In the genomic region with DNA sequence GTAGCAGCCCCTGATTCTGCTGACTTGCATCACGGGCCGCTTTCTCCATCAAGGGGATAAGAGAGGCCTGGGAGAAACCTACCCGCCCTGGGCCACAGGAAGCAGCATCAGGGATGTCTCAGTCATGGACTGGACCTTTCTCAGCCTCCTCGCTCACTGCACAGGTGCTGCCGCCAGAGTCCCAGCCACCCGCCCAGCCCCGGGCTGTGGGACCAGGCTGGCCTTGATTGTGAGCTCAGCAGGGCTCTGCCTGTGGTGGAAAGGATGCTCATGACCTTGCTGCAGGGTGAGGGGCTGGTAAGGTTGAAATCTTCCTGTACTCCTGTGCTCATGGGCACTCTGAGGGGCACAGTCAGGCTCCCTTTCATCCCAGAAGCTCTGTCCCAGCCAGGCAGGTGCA, we compare ENCODE assay signal across 21 cellular contexts. TPM values are rescaled to one million over a fixed set of nuclear protein-coding genes. Genes with fewer than 3 reads are reported as not detected.
DNase-seq lines count a peak whose midpoint lies in the region; ATAC-seq, FAIRE-seq and TF ChIP-seq lines count a peak whose summit lies in the region.
"Had no signal": no experiment of that assay in that cellular context is flagged by ENCODE, and none has a peak within 500 bp of the region (broad histone marks: within the 10 kb centered on the region; RNA-seq: fewer than 3 reads in every experiment).

No MANE protein-coding gene starts in this region.

- peaks cover 50 to 60% of the 10 kb centered on the region in 2 experiments for H3K27me3 ChIP-seq in K562 (ENCODE audit: control insufficient read depth in 2 of 2, insufficient read depth in 2 of 2, low read length in 2 of 2)
- H3K27me3 ChIP-seq in neuronal stem cell (ENCODE audit: control insufficient read depth in 3 of 3, insufficient read depth in 3 of 3, low read depth in 1 of 3, low read length in 3 of 3) = peaks cover 3 to 7% (median 5%) of the 10 kb centered on the region in 3 experiments

- TF ChIP-seq CTCF in K562 (IDR thresholded peaks at IDR 0.05 in 2 of 3, conservative IDR thresholded peaks at IDR 0.05 in 1 of 3; ENCODE audit: insufficient read depth in 2 of 3, low read depth in 1 of 3, low read length in 3 of 3) = no peak

- H4K91ac ChIP-seq in neuronal stem cell (ENCODE audit: low read depth, low read length, poor library complexity) = no peak overlapping the region

- H3K9ac ChIP-seq in K562 (ENCODE audit: insufficient read depth in 1 of 2, low read depth in 2 of 2, low read length in 2 of 2) (peak overlapping the region in 1 of 2 experiments; percentile 5; a peak in 1 of 4 replicates), neuronal stem cell (ENCODE audit: low read depth, low read length, poor library complexity) (no peak overlapping the region)

- no peak for TF ChIP-seq RAD21 in K562 (CRISPR knock-in tag; conservative IDR thresholded peaks at IDR 0.05 in 1 of 2, IDR thresholded peaks at IDR 0.05 in 1 of 2)

- POLR2A ChIA-PET in K562 (lab: Yijun Ruan, JAX) = interaction anchor here (0.6 to 1.8 kb wide), 14 partner anchors 11 to 530 kb away, joined by 3 to 8 read pairs (median 4); partner anchors contain the start of genes PRAME and ZNF280A

- H3K9me3 ChIP-seq in K562 (replicated peaks; ENCODE audit: control insufficient read depth, insufficient read depth, low read depth, low read length) = no peaks in the 10 kb centered on the region
- H3K9me3 ChIP-seq in neuronal stem cell (replicated peaks in 1 of 2; ENCODE audit: control insufficient read depth in 2 of 2, insufficient read depth in 1 of 2, low read depth in 1 of 2, low read length in 2 of 2) = no peaks in the 10 kb centered on the region

- no peaks in the 10 kb centered on the region for H3K79me1 ChIP-seq in neuronal stem cell (ENCODE audit: low read depth, low read length)

- DNase-seq in K562 (ENCODE audit: extremely low read depth in 1 of 4, low spot score in 3 of 4) (peak in 2 of 4 experiments; percentile 22 to 50), neuronal stem cell (ENCODE audit: low spot score) (no peak), urothelium cell line (ENCODE audit: low spot score) (no peak), EL (no peak)
- no peak for DNase-seq in activated naive CD4-positive, alpha-beta T cell treated with Interleukin-2 at 50 U/mL for 16 hours
- DNase-seq: C1 segment of cervical spinal cord; Calu3; CD4-positive, alpha-beta memory T cell; COR-L47; DMS153; DND-41; GF-D8; GOT3; H7; HCEC 1CT had no signal

- no peak overlapping the region for H4K8ac ChIP-seq in neuronal stem cell (ENCODE audit: low read depth, low read length)

- H2BK15ac ChIP-seq in neuronal stem cell (ENCODE audit: low read length) = peak overlapping the region; percentile 49

- H3K4me2 ChIP-seq in K562 (ENCODE audit: insufficient read depth, low read length) (no peak overlapping the region), neuronal stem cell (ENCODE audit: insufficient read depth, low read length, poor library complexity, severe bottlenecking) (no peak overlapping the region)

- no peak overlapping the region for H2BK120ac ChIP-seq in neuronal stem cell (ENCODE audit: low read depth, low read length)

- peaks cover 37% of the 10 kb centered on the region for H4K20me1 ChIP-seq in K562 (replicated peaks; ENCODE audit: control insufficient read depth, insufficient read depth, low read length)

- H3K4me1 ChIP-seq in K562 (replicated peaks in 1 of 2; ENCODE audit: control insufficient read depth in 2 of 2, insufficient read depth in 2 of 2, low read length in 2 of 2) (no peaks in the 10 kb centered on the region), neuronal stem cell (ENCODE audit: control insufficient read depth in 2 of 2, insufficient read depth in 1 of 2, low read depth in 1 of 2, low read length in 2 of 2) (no peaks in the 10 kb centered on the region)

- peak; percentile 2; the same call in 2 of the 3 replicates for ATAC-seq in K562
- ATAC-seq in GM19463 (IDR thresholded peaks at IDR 0.05; ENCODE audit: unreplicated experiment) = no peak

- no peak overlapping the region for H2BK12ac ChIP-seq in neuronal stem cell (ENCODE audit: low read length)

- peak overlapping the region; percentile 37 for H3K4ac ChIP-seq in neuronal stem cell (ENCODE audit: low read length)

- peak overlapping the region; percentile 38 for H3K14ac ChIP-seq in neuronal stem cell (ENCODE audit: low read length)

- FAIRE-seq in K562 (lab: Jason Lieb, UNC) = no peak
- FAIRE-seq in urothelium cell line (lab: Jason Lieb, UNC) = peak; percentile 5
- FAIRE-seq: GM12891, GM18507 had no signal

- in situ Hi-C loops in K562 (cut with MboI) = no loop called here

- TF ChIP-seq POLR2A in K562 (conservative IDR thresholded peaks at IDR 0.05) = no peak

- intact Hi-C loops in K562 (cut with micrococcal nuclease) = no loop called here

- no peak overlapping the region for H2AFZ ChIP-seq in K562 (ENCODE audit: low read depth, low read length)
- H2AFZ ChIP-seq in neuronal stem cell (ENCODE audit: low read length) = no peak overlapping the region

- CTCF ChIA-PET in K562 (lab: Yijun Ruan, JAX; ENCODE audit: low intra/inter-chr PET ratio) = interaction anchor here (0.6 to 2.1 kb wide), 3 partner anchors 24 to 154 kb away, joined by 3 to 9 read pairs (median 6); partner anchors contain the start of gene PRAME

- H2AK5ac ChIP-seq in neuronal stem cell (ENCODE audit: low read depth, low read length) = no peak overlapping the region

- H3K4me3 ChIP-seq in K562 = no peak overlapping the region
- H3K4me3 ChIP-seq in neuronal stem cell (ENCODE audit: low read length in 2 of 2) = no peak overlapping the region

- peak overlapping the region; percentile 73 for H3K23ac ChIP-seq in neuronal stem cell (ENCODE audit: low read depth, low read length, poor library complexity)

- no TSS peak for BruUV-seq in K562 (replicated peaks; lab: Mats Ljungman, UMichigan)

- under 1% methylated on average over 7 of the region's 7 CpGs for WGBS in K562 (ENCODE audit: insufficient coverage, low coverage, missing lambda C conversion rate)
- no CpG with 5 or more reads among the region's 7 CpGs for WGBS in neuronal stem cell (ENCODE audit: extremely low coverage in 2 of 2, insufficient read length in 2 of 2, insufficient replicate concordance in 1 of 2), 2 donors

- no peak overlapping the region for H2BK5ac ChIP-seq in neuronal stem cell (ENCODE audit: low read length)

- no peak overlapping the region for H3K27ac ChIP-seq in K562 (ENCODE audit: extremely low read depth, low read depth, low read length)
- H3K27ac ChIP-seq in neuronal stem cell (replicated peaks; ENCODE audit: low read length) = no peak overlapping the region

- peak overlapping the region; percentile 17 for H3K18ac ChIP-seq in neuronal stem cell (ENCODE audit: low read length)

- H3K36me3 ChIP-seq in K562 (ENCODE audit: control insufficient read depth, insufficient read depth, low read length) (no peaks in the 10 kb centered on the region), neuronal stem cell (replicated peaks in 1 of 2; ENCODE audit: control insufficient read depth in 2 of 2, insufficient read depth in 2 of 2, low read length in 2 of 2) (no peaks in the 10 kb centered on the region)

- no peaks in the 10 kb centered on the region for H3K9me1 ChIP-seq in K562 (ENCODE audit: control insufficient read depth, insufficient read depth, low read length)

- TF ChIP-seq EP300 in K562 (IDR thresholded peaks at IDR 0.05; ENCODE audit: low read length) = no peak

- H3K79me2 ChIP-seq in K562 (ENCODE audit: control insufficient read depth, insufficient read depth, low read length) = no peaks in the 10 kb centered on the region

RNA-seq across cellular contexts. Expression of gene GGTLC2, which starts 26.0 kb away (rescaled TPM):
- total RNA-seq in K562 (2011; cell fraction: chromatin; rRNA removed; ENCODE audit: low replicate concordance) = not detected in 2 replicates
- not detected in 2 replicates for total RNA-seq in K562 (2011; cell fraction: nucleolus; rRNA removed)
- not detected in 2 replicates for total RNA-seq in K562 (2011; cell fraction: nucleoplasm; rRNA removed)
- total RNA-seq in K562 (2014; rRNA removed) (not detected in 2 replicates), K562 (2014; rRNA removed; fragmentation: Illumina TruSeq; extraction: Trizol) (not detected in 2 replicates), K562 (2015; rRNA removed; fragmentation: Illumina TruSeq; extraction: Trizol) (not detected in 2 replicates), K562 (2021) (not detected in 2 replicates)
- polyA plus RNA-seq in K562 (2011; rRNA removed) (not detected in 2 replicates), K562 (2014; fragmentation: Illumina TruSeq; extraction: Trizol) (not detected in 2 replicates), K562 (2014; fragmentation: Nextera tagmentation; extraction: Ambion mirVana) (not detected), K562 (2014; rRNA removed) (not detected in 2 replicates)
- polyA plus RNA-seq in K562 (2011; cell fraction: cytosol; rRNA removed) = not detected in 2 replicates
- not detected in 2 replicates for polyA plus RNA-seq in K562 (2011; cell fraction: nucleus; rRNA removed)
- not detected in 2 replicates for polyA plus RNA-seq in K562 (2012)
- polyA minus RNA-seq in K562 (2011; rRNA and poly(A)+ RNA removed) = not detected in 2 replicates
- polyA minus RNA-seq in K562 (2011; cell fraction: cytosol; rRNA and poly(A)+ RNA removed) = not detected in 2 replicates
- not detected in 2 replicates for polyA minus RNA-seq in K562 (2011; cell fraction: nucleus; rRNA and poly(A)+ RNA removed)
- polyA plus RNA-seq in neuronal stem cell (2013, experiment 1 of 2) = not detected
- polyA plus RNA-seq in neuronal stem cell (2013, experiment 2 of 2) = not detected
- total RNA-seq: A172; A673; Calu3; CD4-positive, alpha-beta memory T cell; H7 had no signal
- polyA plus RNA-seq: BJ; CD4-positive, alpha-beta memory T cell had no signal

RNA-seq across cellular contexts. Expression of gene PRAME, which starts 59.4 kb away (rescaled TPM):
- total RNA-seq in K562 (2011; cell fraction: chromatin; rRNA removed; ENCODE audit: low replicate concordance) = 1,035 and 1,246 TPM in 2 replicates
- total RNA-seq in K562 (2011; cell fraction: nucleolus; rRNA removed) = 1,013 and 1,088 TPM in 2 replicates
- total RNA-seq in K562 (2011; cell fraction: nucleoplasm; rRNA removed) = 943 and 1,014 TPM in 2 replicates
- total RNA-seq in K562 (2014; rRNA removed) (968 and 1,107 TPM in 2 replicates), K562 (2014; rRNA removed; fragmentation: Illumina TruSeq; extraction: Trizol) (993 and 1,024 TPM in 2 replicates), K562 (2015; rRNA removed; fragmentation: Illumina TruSeq; extraction: Trizol) (1,048 and 1,089 TPM in 2 replicates), K562 (2021) (1,138 and 1,201 TPM in 2 replicates)
- polyA plus RNA-seq in K562 (2011; rRNA removed) (2,141 and 2,474 TPM in 2 replicates), K562 (2014; fragmentation: Illumina TruSeq; extraction: Trizol) (1,536 and 1,589 TPM in 2 replicates), K562 (2014; fragmentation: Nextera tagmentation; extraction: Ambion mirVana) (1,000 to 10,000 TPM in 1 of 2 experiments, 100 to 1,000 TPM in 1; 662 to 1,142 TPM), K562 (2014; rRNA removed) (1,519 and 1,644 TPM in 2 replicates)
- 2,488 and 2,726 TPM in 2 replicates for polyA plus RNA-seq in K562 (2011; cell fraction: cytosol; rRNA removed)
- 3,679 and 4,057 TPM in 2 replicates for polyA plus RNA-seq in K562 (2011; cell fraction: nucleus; rRNA removed)
- 1,108 and 1,453 TPM in 2 replicates for polyA plus RNA-seq in K562 (2012)
- 1,022 and 1,144 TPM in 2 replicates for polyA minus RNA-seq in K562 (2011; rRNA and poly(A)+ RNA removed)
- 512 and 653 TPM in 2 replicates for polyA minus RNA-seq in K562 (2011; cell fraction: cytosol; rRNA and poly(A)+ RNA removed)
- 275 and 419 TPM in 2 replicates for polyA minus RNA-seq in K562 (2011; cell fraction: nucleus; rRNA and poly(A)+ RNA removed)
- polyA plus RNA-seq in neuronal stem cell (2013, experiment 1 of 2) = 0.07 TPM
- polyA plus RNA-seq in neuronal stem cell (2013, experiment 2 of 2) = 0.07 TPM
- total RNA-seq: CD4-positive, alpha-beta memory T cell; H7 had no signal
- polyA plus RNA-seq: CD4-positive, alpha-beta memory T cell had no signal
